Comparison of ENCODE assay signal across 18 cellular contexts in the genomic region with DNA sequence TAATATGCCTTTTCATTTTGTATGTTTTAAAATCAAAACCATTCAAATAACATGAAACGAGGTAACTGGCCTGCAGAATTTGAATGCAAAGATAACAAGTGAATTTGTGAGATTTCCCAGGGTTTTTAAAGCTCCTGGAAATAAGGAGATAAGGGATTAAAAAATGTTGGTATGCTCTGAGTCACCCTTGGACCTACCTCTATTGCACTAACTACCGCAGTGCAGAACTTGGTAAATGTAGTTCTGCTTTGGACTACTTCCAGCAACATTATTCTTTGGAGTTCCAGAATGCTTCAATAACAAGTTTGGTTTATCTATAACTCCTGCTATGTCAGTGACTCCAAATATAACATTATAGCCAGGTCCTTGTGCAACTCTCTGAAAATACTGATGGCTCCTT.
DNase-seq lines count a peak whose midpoint lies in the region; ATAC-seq and TF ChIP-seq lines count a peak whose summit lies in the region.
"Had no signal": no experiment of that assay in that cellular context is flagged by ENCODE, and none has a peak within 500 bp of the region (broad histone marks: within the 10 kb centered on the region; RNA-seq: fewer than 3 reads in every experiment).

No MANE protein-coding gene starts in this region.

- intact Hi-C loops in right cardiac atrium (cut with DNase I), result no loop called here

- H3K4me1 ChIP-seq in RWPE2 (ENCODE audit: insufficient read depth, poor library complexity, severe bottlenecking) (peaks cover 14% of the 10 kb centered on the region), endodermal cell (ENCODE audit: control insufficient read depth, insufficient read depth, low read length) (peaks cover 27% of the 10 kb centered on the region), mesodermal cell (ENCODE audit: control insufficient read depth, insufficient read depth, low read length, poor library complexity, severe bottlenecking) (no peaks in the 10 kb centered on the region), right cardiac atrium (ENCODE audit: control insufficient read depth, insufficient read depth, low read length) (no peaks in the 10 kb centered on the region)
- H3K4me1 ChIP-seq: uterus had no signal

- H3K9ac ChIP-seq in endodermal cell (ENCODE audit: extremely low read depth, low read length, poor library complexity, severe bottlenecking), result no peak overlapping the region

- no peak overlapping the region for H3K4me3 ChIP-seq in RWPE2 (ENCODE audit: severe bottlenecking)
- H3K4me3 ChIP-seq in endodermal cell (ENCODE audit: low read length), result peak overlapping the region; percentile 34
- H3K4me3 ChIP-seq in mesodermal cell (ENCODE audit: extremely low read depth, insufficient read depth, low read length, poor library complexity, severe bottlenecking), result no peak overlapping the region
- no peak overlapping the region for H3K4me3 ChIP-seq in right cardiac atrium (ENCODE audit: low read length)
- H3K4me3 ChIP-seq: smooth muscle cell, uterus had no signal

- H3K4me1 Mint-ChIP-seq in endodermal cell, result peaks cover 49% of the 10 kb centered on the region
- H3K4me1 Mint-ChIP-seq in stimulated activated naive B cell treated with anti-CD40 and anti-IgM and Interleukin-4, amounts not matched to agents 10 μg/mL and 1 μg/mL and 100 μg/mL, for 72 hours, result no peaks in the 10 kb centered on the region

- 77 to 78% methylated on average over 1 to 2 of the region's 2 CpGs for WGBS in endodermal cell (ENCODE audit: insufficient coverage in 1 of 2, insufficient read length in 1 of 2), 2 experiments
- 88% methylated on average over 1 of the region's 2 CpGs; no CpG with 5 or more reads in 1 of the 2 experiments for WGBS in mesodermal cell (ENCODE audit: insufficient coverage in 2 of 2), 2 experiments
- WGBS in right cardiac atrium, result 49% methylated on average over 2 of the region's 2 CpGs

- no peak overlapping the region for H3K27ac ChIP-seq in RWPE2 (ENCODE audit: poor library complexity, severe bottlenecking)
- no peak overlapping the region for H3K27ac ChIP-seq in endodermal cell (ENCODE audit: low read depth, low read length)
- peak overlapping the region; percentile 30 for H3K27ac ChIP-seq in mesodermal cell (ENCODE audit: low read depth, low read length, severe bottlenecking)
- no peak overlapping the region for H3K27ac ChIP-seq in right cardiac atrium (ENCODE audit: low read length)
- H3K27ac ChIP-seq: uterus had no signal

- H3K36me3 ChIP-seq in RWPE2 (ENCODE audit: low read depth) (no peaks in the 10 kb centered on the region), endodermal cell (ENCODE audit: control insufficient read depth, insufficient read depth, low read length) (no peaks in the 10 kb centered on the region), mesodermal cell (ENCODE audit: control insufficient read depth, insufficient read depth, low read length) (no peaks in the 10 kb centered on the region)
- H3K36me3 ChIP-seq: uterus had no signal

- ATAC-seq in RWPE2 (ENCODE audit: low read depth) (peak; percentile 83), right cardiac atrium (no peak)
- no peak for ATAC-seq in stimulated activated naive B cell treated with anti-CD40 and anti-IgM and Interleukin-4, amounts not matched to agents 10 μg/mL and 1 μg/mL and 100 μg/mL, for 72 hours (replicated peaks)

- H3K36me3 Mint-ChIP-seq in endodermal cell (ENCODE audit: low read depth), result no peaks in the 10 kb centered on the region
- no peaks in the 10 kb centered on the region for H3K36me3 Mint-ChIP-seq in stimulated activated naive B cell treated with anti-CD40 and anti-IgM and Interleukin-4, amounts not matched to agents 10 μg/mL and 1 μg/mL and 100 μg/mL, for 72 hours

- H3K27me3 Mint-ChIP-seq in endodermal cell (ENCODE audit: insufficient read depth), result no peaks in the 10 kb centered on the region
- peaks cover 11 to 30% of the 10 kb centered on the region in 2 donors for H3K27me3 Mint-ChIP-seq in stimulated activated naive B cell treated with anti-CD40 and anti-IgM and Interleukin-4, amounts not matched to agents 10 μg/mL and 1 μg/mL and 100 μg/mL, for 72 hours
- H3K27me3 Mint-ChIP-seq: progenitor cell of endocrine pancreas had no signal

- TF ChIP-seq CTCF in RWPE2 (IDR thresholded peaks at IDR 0.05; ENCODE audit: poor library complexity, severe bottlenecking) (no peak), endodermal cell (conservative IDR thresholded peaks at IDR 0.05) (no peak)

- H3K27me3 ChIP-seq in RWPE2 (ENCODE audit: insufficient read depth, poor library complexity, severe bottlenecking) (no peaks in the 10 kb centered on the region), endodermal cell (ENCODE audit: control insufficient read depth, insufficient read depth, low read length, poor library complexity, severe bottlenecking) (no peaks in the 10 kb centered on the region), right cardiac atrium (ENCODE audit: control insufficient read depth, insufficient read depth) (no peaks in the 10 kb centered on the region)
- H3K27me3 ChIP-seq: uterus had no signal

- peak overlapping the region; percentile 33 for H3K27ac Mint-ChIP-seq in endodermal cell
- H3K27ac Mint-ChIP-seq in stimulated activated naive B cell treated with anti-CD40 and anti-IgM and Interleukin-4, amounts not matched to agents 10 μg/mL and 1 μg/mL and 100 μg/mL, for 72 hours, result no peak overlapping the region
- H3K27ac Mint-ChIP-seq: CD4-positive, alpha-beta T cell; progenitor cell of endocrine pancreas had no signal

- peak; percentile 51 for DNase-seq in EH (ENCODE audit: low read depth)
- no peak for DNase-seq in RWPE2 (ENCODE audit: low spot score)
- DNase-seq in endodermal cell, result no peak
- no peak for DNase-seq in activated T-cell treated with anti-CD3 and anti-CD28 coated beads, Interleukin-2, amount 50 U/mL, for 48 hours
- no peak for DNase-seq in right cardiac atrium
- no peak for DNase-seq in activated effector memory CD4-positive, alpha-beta T cell treated with anti-CD3 and anti-CD28 coated beads, Interleukin-2, amount 50 U/mL, for 16 hours
- no peak for DNase-seq in stimulated activated naive B cell treated with anti-CD40 and anti-IgM and Interleukin-4, amounts not matched to agents 10 μg/mL and 1 μg/mL and 100 μg/mL, for 72 hours
- DNase-seq: CD4-positive, alpha-beta T cell; cerebellar nuclear complex; DMS153; NCI-H2029; NCI-H446 treated with DMSO at 0.1 percent for 48 hours; stimulated activated CD4-positive, alpha-beta T cell treated with anti-CD3 and anti-CD28 coated beads, Interleukin-4, amount 100 ng/mL, for 4 hours; SW 1271; uterus had no signal

- H3K9me3 ChIP-seq in RWPE2 (ENCODE audit: severe bottlenecking) (no peaks in the 10 kb centered on the region), endodermal cell (ENCODE audit: control insufficient read depth, low read length) (no peaks in the 10 kb centered on the region), mesodermal cell (ENCODE audit: control insufficient read depth, low read length) (no peaks in the 10 kb centered on the region), right cardiac atrium (ENCODE audit: control insufficient read depth, low read length) (no peaks in the 10 kb centered on the region)
- H3K9me3 ChIP-seq: uterus had no signal

- no peak overlapping the region for H3K4me3 Mint-ChIP-seq in endodermal cell
- no peak overlapping the region for H3K4me3 Mint-ChIP-seq in stimulated activated naive B cell treated with anti-CD40 and anti-IgM and Interleukin-4, amounts not matched to agents 10 μg/mL and 1 μg/mL and 100 μg/mL, for 72 hours
- H3K4me3 Mint-ChIP-seq: CD4-positive, alpha-beta T cell had no signal

- H3K9me3 Mint-ChIP-seq in endodermal cell, result no peaks in the 10 kb centered on the region
- H3K9me3 Mint-ChIP-seq in stimulated activated naive B cell treated with anti-CD40 and anti-IgM and Interleukin-4, amounts not matched to agents 10 μg/mL and 1 μg/mL and 100 μg/mL, for 72 hours, result no peaks in the 10 kb centered on the region
- H3K9me3 Mint-ChIP-seq: CD4-positive, alpha-beta T cell had no signal
